In the genomic region with DNA sequence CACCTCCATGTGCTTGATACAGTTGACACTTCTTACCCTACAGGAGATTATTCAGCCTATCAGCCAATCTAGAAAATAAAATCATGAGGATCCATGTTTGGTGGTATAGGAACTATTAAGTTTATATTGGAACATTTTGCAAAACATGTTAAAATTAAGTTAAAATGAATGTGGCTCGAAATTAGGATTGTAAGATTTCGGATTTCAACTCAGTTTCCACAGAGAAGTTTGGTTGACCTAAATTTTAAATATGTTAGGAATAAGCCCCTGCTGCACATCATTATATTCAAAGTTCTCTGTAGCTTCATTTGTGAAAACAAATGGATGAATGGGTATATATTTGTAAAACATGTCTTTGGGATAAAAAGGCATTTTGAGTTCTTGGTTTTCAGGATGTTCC, we compare ENCODE assay signal across 35 cellular contexts. TPM values are rescaled to one million over a fixed set of nuclear protein-coding genes. Genes with fewer than 3 reads are reported as not detected.
"Had no signal": no experiment of that assay in that cellular context is flagged by ENCODE, and none has a peak within 500 bp of the region (broad histone marks: within the 10 kb centered on the region; RNA-seq: fewer than 3 reads in every experiment).

A gene with protein sequence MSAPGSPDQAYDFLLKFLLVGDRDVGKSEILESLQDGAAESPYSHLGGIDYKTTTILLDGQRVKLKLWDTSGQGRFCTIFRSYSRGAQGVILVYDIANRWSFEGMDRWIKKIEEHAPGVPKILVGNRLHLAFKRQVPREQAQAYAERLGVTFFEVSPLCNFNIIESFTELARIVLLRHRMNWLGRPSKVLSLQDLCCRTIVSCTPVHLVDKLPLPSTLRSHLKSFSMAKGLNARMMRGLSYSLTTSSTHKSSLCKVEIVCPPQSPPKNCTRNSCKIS (minus strand): TSS at position 101 of the 400 bp plus-strand sequence. CDS start 18,733 bp downstream, outside the sequence.

- ATAC-seq: naive thymus-derived CD8-positive, alpha-beta T cell; natural killer cell treated with Interleukin-12 subunit alpha and Interleukin-12 subunit beta and Interleukin-15 and Interleukin-18, amount 100 ng/mL, for 72 hours; psoas muscle; right cardiac atrium; right lobe of liver; stimulated activated memory B cell treated with anti-CD40 and anti-IgM and Interleukin-4, amounts not matched to agents 10 μg/mL and 1 μg/mL and 100 μg/mL, for 72 hours; stimulated activated naive CD8-positive, alpha-beta T cell treated with anti-CD3 and anti-CD28 coated beads, Interleukin-15, amount 100 ng/mL, for 72 hours; stimulated activated naive CD8-positive, alpha-beta T cell treated with anti-CD3 and anti-CD28 coated beads, Interleukin-15, Interleukin-2, amounts not matched to agents 100 U/mL and 50 U/mL, for 24 hours; upper lobe of right lung had no signal

- H3K79me2 ChIP-seq: parathyroid adenoma had no signal

- H3K4me3 Mint-ChIP-seq: naive B cell; naive thymus-derived CD8-positive, alpha-beta T cell; natural killer cell treated with Interleukin-12 subunit alpha and Interleukin-12 subunit beta and Interleukin-15 and Interleukin-18, amount 100 ng/mL, for 72 hours; nephron progenitor cell; neural crest cell; stimulated activated memory B cell treated with anti-CD40 and anti-IgM and Interleukin-4, amounts not matched to agents 10 μg/mL and 1 μg/mL and 100 μg/mL, for 72 hours; stimulated activated naive CD8-positive, alpha-beta T cell treated with anti-CD3 and anti-CD28 coated beads, Interleukin-15, amount 100 ng/mL, for 72 hours had no signal

- H3K4me3 ChIP-seq: ovary, psoas muscle, right lobe of liver, sigmoid colon, skin epidermis, smooth muscle cell, spleen, suprapubic skin, thoracic aorta, thyroid gland, tibial nerve, upper lobe of right lung, uterus had no signal

- H2AFZ ChIP-seq: parathyroid adenoma had no signal

- H3K9me3 Mint-ChIP-seq: naive thymus-derived CD8-positive, alpha-beta T cell; natural killer cell treated with Interleukin-12 subunit alpha and Interleukin-12 subunit beta and Interleukin-15 and Interleukin-18, amount 100 ng/mL, for 72 hours; nephron progenitor cell; neural crest cell; stimulated activated memory B cell treated with anti-CD40 and anti-IgM and Interleukin-4, amounts not matched to agents 10 μg/mL and 1 μg/mL and 100 μg/mL, for 72 hours; stimulated activated naive CD8-positive, alpha-beta T cell treated with anti-CD3 and anti-CD28 coated beads, Interleukin-15, amount 100 ng/mL, for 72 hours had no signal

- H3K4me1 Mint-ChIP-seq: naive B cell; naive thymus-derived CD8-positive, alpha-beta T cell; neural crest cell; stimulated activated memory B cell treated with anti-CD40 and anti-IgM and Interleukin-4, amounts not matched to agents 10 μg/mL and 1 μg/mL and 100 μg/mL, for 72 hours; stimulated activated naive CD8-positive, alpha-beta T cell treated with anti-CD3 and anti-CD28 coated beads, Interleukin-15, amount 100 ng/mL, for 72 hours had no signal

- H3K4me2 ChIP-seq: smooth muscle cell had no signal

- H3K36me3 ChIP-seq: neutrophil, ovary, right lobe of liver, sigmoid colon, spleen, suprapubic skin, thoracic aorta, thyroid gland, upper lobe of right lung, uterus had no signal

- H3K36me3 Mint-ChIP-seq: naive B cell; naive thymus-derived CD8-positive, alpha-beta T cell; natural killer cell treated with Interleukin-12 subunit alpha and Interleukin-12 subunit beta and Interleukin-15 and Interleukin-18, amount 100 ng/mL, for 72 hours; stimulated activated memory B cell treated with anti-CD40 and anti-IgM and Interleukin-4, amounts not matched to agents 10 μg/mL and 1 μg/mL and 100 μg/mL, for 72 hours had no signal

- H3K27me3 Mint-ChIP-seq: naive B cell; progenitor cell of endocrine pancreas; stimulated activated memory B cell treated with anti-CD40 and anti-IgM and Interleukin-4, amounts not matched to agents 10 μg/mL and 1 μg/mL and 100 μg/mL, for 72 hours; stimulated activated naive CD8-positive, alpha-beta T cell treated with anti-CD3 and anti-CD28 coated beads, Interleukin-15, amount 100 ng/mL, for 72 hours had no signal

- H3K4me1 ChIP-seq: parathyroid adenoma, psoas muscle, right lobe of liver, sigmoid colon, spleen, suprapubic skin, thyroid gland, tibial nerve, upper lobe of right lung, uterus had no signal

- H3K9me3 ChIP-seq: neutrophil, ovary, psoas muscle, right lobe of liver, sigmoid colon, spleen, suprapubic skin, thoracic aorta, thyroid gland, tibial nerve, upper lobe of right lung, uterus had no signal

- H3K27me3 ChIP-seq: neutrophil, ovary, right lobe of liver, sigmoid colon, suprapubic skin, thyroid gland, upper lobe of right lung, uterus had no signal

- H3K27ac ChIP-seq: neutrophil, ovary, parathyroid adenoma, psoas muscle, right lobe of liver, sigmoid colon, skin epidermis, spleen, suprapubic skin, thoracic aorta, thyroid gland, tibial nerve, upper lobe of right lung, uterus had no signal

- H3K27ac Mint-ChIP-seq: naive B cell; naive thymus-derived CD8-positive, alpha-beta T cell; natural killer cell treated with Interleukin-12 subunit alpha and Interleukin-12 subunit beta and Interleukin-15 and Interleukin-18, amount 100 ng/mL, for 72 hours; progenitor cell of endocrine pancreas; stimulated activated memory B cell treated with anti-CD40 and anti-IgM and Interleukin-4, amounts not matched to agents 10 μg/mL and 1 μg/mL and 100 μg/mL, for 72 hours; stimulated activated naive CD8-positive, alpha-beta T cell treated with anti-CD3 and anti-CD28 coated beads, Interleukin-15, amount 100 ng/mL, for 72 hours had no signal

- DNase-seq: naive B cell; naive thymus-derived CD8-positive, alpha-beta T cell; nephron progenitor cell; nucleus accumbens; ovary; posterior cingulate gyrus; psoas muscle; right cardiac atrium; right lobe of liver; sigmoid colon; spleen; stimulated activated CD4-positive, alpha-beta T cell treated with anti-CD3 and anti-CD28 coated beads, Interleukin-12 subunit alpha, Interleukin-12 subunit beta, amount 100 ng/mL, for 4 hours; stimulated activated CD4-positive, alpha-beta T cell treated with anti-CD3 and anti-CD28 coated beads, Interleukin-1b, Interleukin-23, amount 100 ng/mL, for 48 hours; stimulated activated CD4-positive, alpha-beta T cell treated with anti-CD3 and anti-CD28 coated beads, Interleukin-4, amount 100 ng/mL, for 1 hour; stimulated activated CD4-positive, alpha-beta T cell treated with anti-CD3 and anti-CD28 coated beads, Interleukin-4, amount 100 ng/mL, for 4 hours; stimulated activated CD8-positive, alpha-beta memory T cell treated with anti-CD3 and anti-CD28 coated beads, Interleukin-4, amount 100 ng/mL, for 48 hours; stimulated activated naive CD4-positive, alpha-beta T cell; stimulated activated naive CD8-positive, alpha-beta T cell treated with anti-CD3 and anti-CD28 coated beads, Interleukin-15, amount 100 ng/mL, for 72 hours; stimulated activated naive CD8-positive, alpha-beta T cell treated with anti-CD3 and anti-CD28 coated beads, Interleukin-15, Interleukin-2, amounts not matched to agents 100 U/mL and 50 U/mL, for 24 hours; substantia nigra; thyroid gland; trophoblast cell; upper lobe of right lung; uterus had no signal

RNA-seq across cellular contexts. Expression of the gene that starts here (rescaled TPM):
- total RNA-seq: naive thymus-derived CD8-positive, alpha-beta T cell had no signal
